Comparison of ENCODE assay signal across 16 cellular contexts in genomic region chr6:106553440-106553839, GRCh38.
DNase-seq lines count a peak whose midpoint lies in the region; ATAC-seq and TF ChIP-seq lines count a peak whose summit lies in the region.
"Had no signal": no experiment of that assay in that cellular context is flagged by ENCODE, and none has a peak within 500 bp of the region (broad histone marks: within the 10 kb centered on the region; RNA-seq: fewer than 3 reads in every experiment).

No MANE protein-coding gene starts in this region.

- H3K9me3 Mint-ChIP-seq in activated T-helper 17 cell treated with anti-CD3 and anti-CD28 coated beads, Interleukin-2, amount 50 U/mL, for 72 hours: no peaks in the 10 kb centered on the region
- H3K9me3 Mint-ChIP-seq in naive thymus-derived CD4-positive, alpha-beta T cell: peaks cover 0 to 4% (median 0%) of the 10 kb centered on the region in 11 donors
- peaks cover 10% of the 10 kb centered on the region for H3K9me3 Mint-ChIP-seq in WTC11

- peaks cover 98% of the 10 kb centered on the region for H3K36me3 Mint-ChIP-seq in activated T-helper 17 cell treated with anti-CD3 and anti-CD28 coated beads, Interleukin-2, amount 50 U/mL, for 72 hours (ENCODE audit: low read depth)
- peaks cover 19 to 48% (median 36%) of the 10 kb centered on the region in 5 donors for H3K36me3 Mint-ChIP-seq in naive thymus-derived CD4-positive, alpha-beta T cell
- peaks cover 10% of the 10 kb centered on the region for H3K36me3 Mint-ChIP-seq in WTC11

- peak; percentile 99 for ATAC-seq in activated T-helper 17 cell treated with anti-CD3 and anti-CD28 coated beads, Interleukin-2, amount 50 U/mL, for 72 hours (replicated peaks)
- ATAC-seq in naive thymus-derived CD4-positive, alpha-beta T cell: no peak
- ATAC-seq in WTC11: no peak
- no peak for ATAC-seq in HG03280 (IDR thresholded peaks at IDR 0.05; ENCODE audit: unreplicated experiment)
- ATAC-seq: heart right ventricle, pancreas had no signal

- H3K27me3 Mint-ChIP-seq in activated T-helper 17 cell treated with anti-CD3 and anti-CD28 coated beads, Interleukin-2, amount 50 U/mL, for 72 hours: no peaks in the 10 kb centered on the region
- no peaks in the 10 kb centered on the region for H3K27me3 Mint-ChIP-seq in naive thymus-derived CD4-positive, alpha-beta T cell
- H3K27me3 Mint-ChIP-seq in WTC11 (ENCODE audit: low read depth): no peaks in the 10 kb centered on the region

- H3K27ac ChIP-seq in naive thymus-derived CD4-positive, alpha-beta T cell (ENCODE audit: low read depth, low read length): no peak overlapping the region
- H3K27ac ChIP-seq: heart right ventricle, pancreas, SJCRH30, skin epidermis, testis had no signal

- H3K27me3 ChIP-seq in naive thymus-derived CD4-positive, alpha-beta T cell (ENCODE audit: control insufficient read depth in 2 of 2, insufficient read depth in 2 of 2, low read length in 2 of 2): no peaks in the 10 kb centered on the region
- H3K27me3 ChIP-seq: heart right ventricle, MG63, pancreas, SJCRH30, testis had no signal

- H3K36me3 ChIP-seq in naive thymus-derived CD4-positive, alpha-beta T cell (ENCODE audit: control insufficient read depth in 2 of 3, insufficient read depth in 3 of 3, low read length in 3 of 3): peaks cover 6 to 41% (median 23%) of the 10 kb centered on the region in 3 experiments
- H3K36me3 ChIP-seq: MG63, pancreas, SJCRH30 had no signal

- POLR2A ChIA-PET in naive thymus-derived CD4-positive, alpha-beta T cell (lab: Charles Lee): interaction anchor here (1.0 to 2.1 kb wide), 3 partner anchors 13 to 41 kb away, joined by 3 to 7 read pairs (median 3); no protein-coding TSS in a partner anchor
- POLR2A ChIA-PET in WTC11 (lab: Charles Lee): no interaction called here

- H3K4me3 Mint-ChIP-seq in activated T-helper 17 cell treated with anti-CD3 and anti-CD28 coated beads, Interleukin-2, amount 50 U/mL, for 72 hours: peak overlapping the region; percentile 70
- no peak overlapping the region for H3K4me3 Mint-ChIP-seq in naive thymus-derived CD4-positive, alpha-beta T cell
- H3K4me3 Mint-ChIP-seq in WTC11: no peak overlapping the region

- CTCF ChIA-PET in naive thymus-derived CD4-positive, alpha-beta T cell (lab: Charles Lee): interaction anchor here (0.6 to 19.1 kb wide), 4 partner anchors 12 to 110 kb away, joined by 3 to 325 read pairs (median 42); no protein-coding TSS in a partner anchor
- CTCF ChIA-PET in WTC11 (lab: Charles Lee): interaction anchor here (1.5 to 1.6 kb wide), 2 partner anchors 13 to 193 kb away, joined by 6 to 8 read pairs; partner anchors contain the start of gene CRYBG1

- TF ChIP-seq CTCF in WTC11 (IDR thresholded peaks at IDR 0.05): no peak

- H3K4me3 ChIP-seq in naive thymus-derived CD4-positive, alpha-beta T cell (ENCODE audit: low read length): no peak overlapping the region
- H3K4me3 ChIP-seq: heart right ventricle, MG63, pancreas, SJCRH30, skin epidermis, testis had no signal

- H3K4me1 Mint-ChIP-seq in activated T-helper 17 cell treated with anti-CD3 and anti-CD28 coated beads, Interleukin-2, amount 50 U/mL, for 72 hours: peaks cover 24% of the 10 kb centered on the region
- H3K4me1 Mint-ChIP-seq in naive thymus-derived CD4-positive, alpha-beta T cell: peaks cover 0 to 15% (median 10%) of the 10 kb centered on the region in 7 donors
- peaks cover 7% of the 10 kb centered on the region; the same call in 1 of the 2 replicates for H3K4me1 Mint-ChIP-seq in WTC11

- no peaks in the 10 kb centered on the region for H3K4me1 ChIP-seq in naive thymus-derived CD4-positive, alpha-beta T cell (ENCODE audit: control insufficient read depth in 2 of 2, insufficient read depth in 2 of 2, low read length in 2 of 2)
- H3K4me1 ChIP-seq: SJCRH30, testis had no signal

- peak overlapping the region; percentile 96 for H3K27ac Mint-ChIP-seq in activated T-helper 17 cell treated with anti-CD3 and anti-CD28 coated beads, Interleukin-2, amount 50 U/mL, for 72 hours
- H3K27ac Mint-ChIP-seq in naive thymus-derived CD4-positive, alpha-beta T cell: peak overlapping the region in 5 of 9 donors; percentile 3 to 72 (median 46)
- H3K27ac Mint-ChIP-seq in WTC11: no peak overlapping the region

- peak; percentile 50 for DNase-seq in activated naive CD4-positive, alpha-beta T cell treated with Interleukin-2 at 50 U/mL for 16 hours
- DNase-seq in activated naive CD4-positive, alpha-beta T cell (lab: John Stamatoyannopoulos, UW): no peak
- DNase-seq in naive thymus-derived CD4-positive, alpha-beta T cell: no peak
- DNase-seq in WTC11 (ENCODE audit: low spot score) (no peak), GM03348 (ENCODE audit: low spot score) (no peak), foreskin melanocyte (no peak)
- DNase-seq: GF-D8, heart right ventricle, MG63, NCI-H187, pancreas, SJCRH30, testis had no signal

- H3K9me3 ChIP-seq in naive thymus-derived CD4-positive, alpha-beta T cell (ENCODE audit: control insufficient read depth in 2 of 3, low read length in 3 of 3): no peaks in the 10 kb centered on the region
- H3K9me3 ChIP-seq: heart right ventricle, MG63, pancreas, SJCRH30, testis had no signal

- intact Hi-C loops in naive thymus-derived CD4-positive, alpha-beta T cell (cut with micrococcal nuclease): no loop called here

TF ChIP-seq in WTC11, 78 proteins besides CTCF, POLR2A, EP300 and RAD21:
- TF ChIP-seq, protein P1, sequence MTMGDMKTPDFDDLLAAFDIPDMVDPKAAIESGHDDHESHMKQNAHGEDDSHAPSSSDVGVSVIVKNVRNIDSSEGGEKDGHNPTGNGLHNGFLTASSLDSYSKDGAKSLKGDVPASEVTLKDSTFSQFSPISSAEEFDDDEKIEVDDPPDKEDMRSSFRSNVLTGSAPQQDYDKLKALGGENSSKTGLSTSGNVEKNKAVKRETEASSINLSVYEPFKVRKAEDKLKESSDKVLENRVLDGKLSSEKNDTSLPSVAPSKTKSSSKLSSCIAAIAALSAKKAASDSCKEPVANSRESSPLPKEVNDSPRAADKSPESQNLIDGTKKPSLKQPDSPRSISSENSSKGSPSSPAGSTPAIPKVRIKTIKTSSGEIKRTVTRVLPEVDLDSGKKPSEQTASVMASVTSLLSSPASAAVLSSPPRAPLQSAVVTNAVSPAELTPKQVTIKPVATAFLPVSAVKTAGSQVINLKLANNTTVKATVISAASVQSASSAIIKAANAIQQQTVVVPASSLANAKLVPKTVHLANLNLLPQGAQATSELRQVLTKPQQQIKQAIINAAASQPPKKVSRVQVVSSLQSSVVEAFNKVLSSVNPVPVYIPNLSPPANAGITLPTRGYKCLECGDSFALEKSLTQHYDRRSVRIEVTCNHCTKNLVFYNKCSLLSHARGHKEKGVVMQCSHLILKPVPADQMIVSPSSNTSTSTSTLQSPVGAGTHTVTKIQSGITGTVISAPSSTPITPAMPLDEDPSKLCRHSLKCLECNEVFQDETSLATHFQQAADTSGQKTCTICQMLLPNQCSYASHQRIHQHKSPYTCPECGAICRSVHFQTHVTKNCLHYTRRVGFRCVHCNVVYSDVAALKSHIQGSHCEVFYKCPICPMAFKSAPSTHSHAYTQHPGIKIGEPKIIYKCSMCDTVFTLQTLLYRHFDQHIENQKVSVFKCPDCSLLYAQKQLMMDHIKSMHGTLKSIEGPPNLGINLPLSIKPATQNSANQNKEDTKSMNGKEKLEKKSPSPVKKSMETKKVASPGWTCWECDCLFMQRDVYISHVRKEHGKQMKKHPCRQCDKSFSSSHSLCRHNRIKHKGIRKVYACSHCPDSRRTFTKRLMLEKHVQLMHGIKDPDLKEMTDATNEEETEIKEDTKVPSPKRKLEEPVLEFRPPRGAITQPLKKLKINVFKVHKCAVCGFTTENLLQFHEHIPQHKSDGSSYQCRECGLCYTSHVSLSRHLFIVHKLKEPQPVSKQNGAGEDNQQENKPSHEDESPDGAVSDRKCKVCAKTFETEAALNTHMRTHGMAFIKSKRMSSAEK (CRISPR knock-in tag; IDR thresholded peaks at IDR 0.05; ENCODE audit: borderline replicate concordance): no peak
TF ChIP-seq in WTC11: peak in this region for 0.
